In the genomic region with DNA sequence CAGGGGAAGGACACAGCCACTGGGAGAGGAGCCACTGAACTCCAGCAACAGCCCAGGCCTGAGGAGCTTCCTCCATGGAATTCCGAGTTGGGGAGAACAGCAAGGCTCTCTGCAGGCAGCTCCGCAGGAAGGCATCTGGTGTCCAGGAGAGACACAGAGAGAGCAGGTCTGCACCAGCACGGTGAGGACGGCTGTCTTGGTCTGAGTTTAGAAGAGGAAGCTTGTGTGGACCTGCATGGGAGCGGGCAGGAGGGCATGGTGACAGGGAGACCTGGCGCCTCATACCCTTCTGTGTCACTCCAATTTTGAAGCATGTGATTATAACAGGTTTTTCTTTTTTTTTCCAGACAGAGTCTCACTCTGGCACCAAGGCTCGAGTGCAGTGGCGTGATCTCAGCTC, we compare ENCODE assay signal across 15 cellular contexts.
"Had no signal": no experiment of that assay in that cellular context is flagged by ENCODE, and none has a peak within 500 bp of the region (broad histone marks: within the 10 kb centered on the region; RNA-seq: fewer than 3 reads in every experiment).

No MANE protein-coding gene starts in this region.

- ATAC-seq: activated CD4-positive, CD25-positive, alpha-beta regulatory T cell treated with anti-CD3 and anti-CD28 coated beads, Interleukin-2, amount 50 U/mL, for 24 hours; foreskin keratinocyte; natural killer cell treated with Interleukin-12 subunit alpha and Interleukin-12 subunit beta and Interleukin-15 and Interleukin-18, amount 100 ng/mL, for 72 hours had no signal

- H3K27ac ChIP-seq: foreskin keratinocyte, suprapubic skin had no signal

- DNase-seq: activated naive CD4-positive, alpha-beta T cell treated with Interleukin-2 at 50 U/mL for 16 hours; amniotic stem cell; caudate nucleus; cortex of kidney; effector CD8-positive, alpha-beta T cell; foreskin keratinocyte; occipital lobe; stimulated activated CD4-positive, alpha-beta T cell treated with anti-CD3 and anti-CD28 coated beads, Interleukin-4, amount 100 ng/mL, for 24 hours; trophoblast cell had no signal

- H3K27me3 ChIP-seq: foreskin keratinocyte, suprapubic skin had no signal

- H3K4me3 Mint-ChIP-seq: activated T-helper 1 cell treated with anti-CD3 and anti-CD28 coated beads, Interleukin-12 subunit alpha, Interleukin-12 subunit beta, Interleukin-2, Interleukin-4 antibody, amounts not matched to agents 30 ng/mL and 10 ng/mL and 1 ng/mL, durations not matched to agents 14 hours and 24 hours and 36 hours; natural killer cell treated with Interleukin-12 subunit alpha and Interleukin-12 subunit beta and Interleukin-15 and Interleukin-18, amount 100 ng/mL, for 72 hours; stimulated activated naive CD8-positive, alpha-beta T cell treated with anti-CD3 and anti-CD28 coated beads, Interleukin-15, Interleukin-2, amounts not matched to agents 100 ng/mL and 50 ng/mL, for 24 hours had no signal

- H3K9me3 ChIP-seq: suprapubic skin had no signal

- H3K27ac Mint-ChIP-seq: activated T-helper 1 cell treated with anti-CD3 and anti-CD28 coated beads, Interleukin-12 subunit alpha, Interleukin-12 subunit beta, Interleukin-2, Interleukin-4 antibody, amounts not matched to agents 30 ng/mL and 10 ng/mL and 1 ng/mL, durations not matched to agents 14 hours and 24 hours and 36 hours; natural killer cell treated with Interleukin-12 subunit alpha and Interleukin-12 subunit beta and Interleukin-15 and Interleukin-18, amount 100 ng/mL, for 72 hours; stimulated activated naive CD8-positive, alpha-beta T cell treated with anti-CD3 and anti-CD28 coated beads, Interleukin-15, Interleukin-2, amounts not matched to agents 100 ng/mL and 50 ng/mL, for 24 hours had no signal

- H3K27me3 Mint-ChIP-seq: natural killer cell treated with Interleukin-12 subunit alpha and Interleukin-12 subunit beta and Interleukin-15 and Interleukin-18, amount 100 ng/mL, for 72 hours; stimulated activated naive CD8-positive, alpha-beta T cell treated with anti-CD3 and anti-CD28 coated beads, Interleukin-15, Interleukin-2, amounts not matched to agents 100 ng/mL and 50 ng/mL, for 24 hours had no signal

- H3K9me3 Mint-ChIP-seq: activated T-helper 1 cell treated with anti-CD3 and anti-CD28 coated beads, Interleukin-12 subunit alpha, Interleukin-12 subunit beta, Interleukin-2, Interleukin-4 antibody, amounts not matched to agents 30 ng/mL and 10 ng/mL and 1 ng/mL, durations not matched to agents 14 hours and 24 hours and 36 hours; natural killer cell treated with Interleukin-12 subunit alpha and Interleukin-12 subunit beta and Interleukin-15 and Interleukin-18, amount 100 ng/mL, for 72 hours; stimulated activated naive CD8-positive, alpha-beta T cell treated with anti-CD3 and anti-CD28 coated beads, Interleukin-15, Interleukin-2, amounts not matched to agents 100 ng/mL and 50 ng/mL, for 24 hours had no signal

- H3K4me3 ChIP-seq: skin epidermis, suprapubic skin had no signal
